In the genomic region with DNA sequence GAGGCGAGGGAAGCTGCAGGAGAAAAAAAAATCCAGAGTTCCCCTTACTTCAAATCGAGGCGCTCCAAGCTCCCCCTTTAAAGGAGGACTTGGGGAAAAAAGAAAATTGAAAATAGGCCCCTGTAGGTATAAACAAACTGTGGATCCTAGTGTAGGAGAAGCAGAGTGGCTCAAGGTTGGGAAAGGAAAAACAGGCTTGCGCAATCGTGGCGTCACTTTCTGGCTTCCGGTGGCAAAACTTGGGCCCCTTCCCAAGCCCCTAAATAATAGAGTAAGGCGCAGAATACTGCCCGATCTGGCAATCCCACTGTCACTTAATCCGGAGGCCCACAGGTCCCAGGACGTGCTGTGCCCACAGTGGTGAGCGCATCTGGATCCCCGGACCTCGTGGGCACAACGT, we compare ENCODE assay signal across 1 cellular context.
TF ChIP-seq lines count a peak whose summit lies in the region.

No MANE protein-coding gene starts in this region.

TF ChIP-seq in K562, 482 proteins besides CTCF, POLR2A, EP300 and RAD21 (continued from another document):
- TF ChIP-seq, protein P1, sequence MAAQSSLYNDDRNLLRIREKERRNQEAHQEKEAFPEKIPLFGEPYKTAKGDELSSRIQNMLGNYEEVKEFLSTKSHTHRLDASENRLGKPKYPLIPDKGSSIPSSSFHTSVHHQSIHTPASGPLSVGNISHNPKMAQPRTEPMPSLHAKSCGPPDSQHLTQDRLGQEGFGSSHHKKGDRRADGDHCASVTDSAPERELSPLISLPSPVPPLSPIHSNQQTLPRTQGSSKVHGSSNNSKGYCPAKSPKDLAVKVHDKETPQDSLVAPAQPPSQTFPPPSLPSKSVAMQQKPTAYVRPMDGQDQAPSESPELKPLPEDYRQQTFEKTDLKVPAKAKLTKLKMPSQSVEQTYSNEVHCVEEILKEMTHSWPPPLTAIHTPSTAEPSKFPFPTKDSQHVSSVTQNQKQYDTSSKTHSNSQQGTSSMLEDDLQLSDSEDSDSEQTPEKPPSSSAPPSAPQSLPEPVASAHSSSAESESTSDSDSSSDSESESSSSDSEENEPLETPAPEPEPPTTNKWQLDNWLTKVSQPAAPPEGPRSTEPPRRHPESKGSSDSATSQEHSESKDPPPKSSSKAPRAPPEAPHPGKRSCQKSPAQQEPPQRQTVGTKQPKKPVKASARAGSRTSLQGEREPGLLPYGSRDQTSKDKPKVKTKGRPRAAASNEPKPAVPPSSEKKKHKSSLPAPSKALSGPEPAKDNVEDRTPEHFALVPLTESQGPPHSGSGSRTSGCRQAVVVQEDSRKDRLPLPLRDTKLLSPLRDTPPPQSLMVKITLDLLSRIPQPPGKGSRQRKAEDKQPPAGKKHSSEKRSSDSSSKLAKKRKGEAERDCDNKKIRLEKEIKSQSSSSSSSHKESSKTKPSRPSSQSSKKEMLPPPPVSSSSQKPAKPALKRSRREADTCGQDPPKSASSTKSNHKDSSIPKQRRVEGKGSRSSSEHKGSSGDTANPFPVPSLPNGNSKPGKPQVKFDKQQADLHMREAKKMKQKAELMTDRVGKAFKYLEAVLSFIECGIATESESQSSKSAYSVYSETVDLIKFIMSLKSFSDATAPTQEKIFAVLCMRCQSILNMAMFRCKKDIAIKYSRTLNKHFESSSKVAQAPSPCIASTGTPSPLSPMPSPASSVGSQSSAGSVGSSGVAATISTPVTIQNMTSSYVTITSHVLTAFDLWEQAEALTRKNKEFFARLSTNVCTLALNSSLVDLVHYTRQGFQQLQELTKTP (IDR thresholded peaks at IDR 0.05; ENCODE audit: low read depth in 1 of 2, partially characterized antibody in 2 of 2), result no peak
